7 cellular contexts compared by ENCODE assay signal in genomic region chr6:33029297-33030184, GRCh38. TPM values are rescaled to one million over a fixed set of nuclear protein-coding genes. Genes with fewer than 3 reads are reported as not detected.
DNase-seq lines count a peak whose midpoint lies in the region; ATAC-seq lines count a peak whose summit lies in the region.

No MANE protein-coding gene starts in this region.

- ATAC-seq in GM18907 (IDR thresholded peaks at IDR 0.05; ENCODE audit: unreplicated experiment) (peak; percentile 69), HG02678 (IDR thresholded peaks at IDR 0.05; ENCODE audit: unreplicated experiment) (peak; percentile 78), left cardiac atrium (peak; percentile 95)

- intact Hi-C loops in left cardiac atrium (cut with DNase I) = no loop called here

- DNase-seq in SKM-1 treated with dmso at 0.1 percent for 144 hours (lab: John Stamatoyannopoulos, UW; ENCODE audit: unreplicated experiment) (peak; percentile 49), left cardiac atrium (peak; percentile 42), superior temporal gyrus (ENCODE audit: extremely low spot score) (peak; percentile 33), iPS-NIHi11 (ENCODE audit: low spot score) (no peak), NCI-H69 (lab: John Stamatoyannopoulos, UW) (no peak)

RNA-seq across cellular contexts. Expression of gene HLA-DOA, which starts 20.1 kb away (rescaled TPM):
- 1 to 10 TPM; 1.8 to 3.0 TPM for total RNA-seq in left cardiac atrium

RNA-seq across cellular contexts. Expression of gene HLA-DPA1, which starts 43.9 kb away (rescaled TPM):
- 10 to 100 TPM; 50.5 to 54.1 TPM for total RNA-seq in left cardiac atrium

RNA-seq across cellular contexts. Expression of gene HLA-DPB1, which starts 46.2 kb away (rescaled TPM):
- total RNA-seq in left cardiac atrium = 10 to 100 TPM; 47.8 to 53.8 TPM

Comparison
In these comparisons a context has a peak if more than half of its experiments do, and no peak if none do; other contexts are left out.
1. DNase-seq: peak in SKM-1 treated with dmso at 0.1 percent for 144 hours (single experiment), left cardiac atrium (single experiment) and superior temporal gyrus (single experiment); none in iPS-NIHi11 (single experiment) and NCI-H69 (single experiment).
2. Peak in every context shown above with its lines, with median percentiles within 50 percentile points of each other: ATAC-seq.